ENCODE assay signal across 13 cellular contexts in genomic region chr7:5430612-5430947, GRCh38. TPM values are rescaled to one million over a fixed set of nuclear protein-coding genes. Genes with fewer than 3 reads are reported as not detected.
DNase-seq lines count a peak whose midpoint lies in the region; ATAC-seq and TF ChIP-seq lines count a peak whose summit lies in the region.
"Had no signal": no experiment of that assay in that cellular context is flagged by ENCODE, and none has a peak within 500 bp of the region (broad histone marks: within the 10 kb centered on the region; RNA-seq: fewer than 3 reads in every experiment).

No MANE protein-coding gene starts in this region.

- no peak overlapping the region for H3K27ac Mint-ChIP-seq in stimulated activated effector memory CD8-positive, alpha-beta T cell treated with anti-CD3 and anti-CD28 coated beads, Interleukin-12 subunit alpha, Interleukin-12 subunit beta, amount 100 ng/mL, for 72 hours
- H3K27ac Mint-ChIP-seq: activated CD4-positive, alpha-beta memory T cell treated with anti-CD3 and anti-CD28 coated beads for 36 hours had no signal

- ATAC-seq in RWPE2 (ENCODE audit: low read depth) = no peak
- ATAC-seq in gastroesophageal sphincter = no peak
- ATAC-seq in HG03457 (IDR thresholded peaks at IDR 0.05; ENCODE audit: unreplicated experiment) = no peak
- ATAC-seq in stimulated activated effector memory CD8-positive, alpha-beta T cell treated with anti-CD3 and anti-CD28 coated beads, Interleukin-12 subunit alpha, Interleukin-12 subunit beta, amount 100 ng/mL, for 72 hours = no peak

- peak overlapping the region; percentile 98 for H3K27ac ChIP-seq in RWPE2 (ENCODE audit: poor library complexity, severe bottlenecking)
- peak overlapping the region in 3 of 4 donors; percentile 99 to 100 (median 100) for H3K27ac ChIP-seq in gastroesophageal sphincter
- peak overlapping the region; percentile 100 for H3K27ac ChIP-seq in prostate gland

- TF ChIP-seq POLR2A in gastroesophageal sphincter (IDR thresholded peaks at IDR 0.05) = no peak
- no peak for TF ChIP-seq POLR2A in prostate gland (IDR thresholded peaks at IDR 0.05)

- H3K9me3 ChIP-seq in RWPE2 (ENCODE audit: severe bottlenecking) (no peaks in the 10 kb centered on the region), gastroesophageal sphincter (no peaks in the 10 kb centered on the region), prostate gland (no peaks in the 10 kb centered on the region)

- H3K36me3 ChIP-seq in RWPE2 (ENCODE audit: low read depth) (peaks cover 5% of the 10 kb centered on the region), gastroesophageal sphincter (peaks cover 0 to 5% of the 10 kb centered on the region in 2 donors), prostate gland (no peaks in the 10 kb centered on the region)

- no peak for TF ChIP-seq CTCF in AG09309 (IDR thresholded peaks at IDR 0.05; ENCODE audit: control insufficient read depth, insufficient read depth, low read depth, low read length, missing control alignments)
- TF ChIP-seq CTCF in RWPE2 (IDR thresholded peaks at IDR 0.05; ENCODE audit: poor library complexity, severe bottlenecking) = no peak
- TF ChIP-seq CTCF in gastroesophageal sphincter (IDR thresholded peaks at IDR 0.05) = no peak
- TF ChIP-seq CTCF in prostate gland (IDR thresholded peaks at IDR 0.05) = no peak

- H3K27me3 ChIP-seq in RWPE2 (ENCODE audit: insufficient read depth, poor library complexity, severe bottlenecking) (no peaks in the 10 kb centered on the region), gastroesophageal sphincter (no peaks in the 10 kb centered on the region), prostate gland (replicated peaks; ENCODE audit: insufficient read depth) (no peaks in the 10 kb centered on the region)

- peaks cover 23% of the 10 kb centered on the region for H3K4me1 Mint-ChIP-seq in stimulated activated effector memory CD8-positive, alpha-beta T cell treated with anti-CD3 and anti-CD28 coated beads, Interleukin-12 subunit alpha, Interleukin-12 subunit beta, amount 100 ng/mL, for 72 hours

- H3K9me3 Mint-ChIP-seq in stimulated activated effector memory CD8-positive, alpha-beta T cell treated with anti-CD3 and anti-CD28 coated beads, Interleukin-12 subunit alpha, Interleukin-12 subunit beta, amount 100 ng/mL, for 72 hours = no peaks in the 10 kb centered on the region

- DNase-seq in AG09309 (ENCODE audit: low read depth) = no peak
- no peak for DNase-seq in RWPE2 (ENCODE audit: low spot score)
- no peak for DNase-seq in prostate gland (ENCODE audit: low spot score)
- DNase-seq in stimulated activated CD4-positive, alpha-beta T cell treated with anti-CD3 and anti-CD28 coated beads, Interleukin-2, amount 100 ng/mL, for 48 hours = no peak
- DNase-seq in activated CD4-positive, alpha-beta T cell treated with anti-CD3 and anti-CD28 coated beads, Interleukin-2, amount 50 U/mL, for 1 hour = no peak
- no peak for DNase-seq in stimulated activated effector memory CD8-positive, alpha-beta T cell treated with anti-CD3 and anti-CD28 coated beads, Interleukin-12 subunit alpha, Interleukin-12 subunit beta, amount 100 ng/mL, for 72 hours (ENCODE audit: low spot score in 2 of 2)
- DNase-seq: activated CD4-positive, alpha-beta memory T cell treated with anti-CD3 and anti-CD28 coated beads for 36 hours; activated naive CD4-positive, alpha-beta T cell; hippocampal formation; NCI-H187 had no signal

- TF ChIP-seq EP300 in gastroesophageal sphincter (IDR thresholded peaks at IDR 0.05) = no peak

- H3K36me3 Mint-ChIP-seq in stimulated activated effector memory CD8-positive, alpha-beta T cell treated with anti-CD3 and anti-CD28 coated beads, Interleukin-12 subunit alpha, Interleukin-12 subunit beta, amount 100 ng/mL, for 72 hours = peaks cover 5% of the 10 kb centered on the region

- intact Hi-C loops in prostate gland (cut with DNase I) = loop anchor here (5.0 kb wide), 1 partner anchor 47 kb away; no protein-coding TSS in a partner anchor

- WGBS in gastroesophageal sphincter (ENCODE audit: low coverage in 1 of 2), 2 donors = 79% methylated on average over 2 to 4 of the region's 5 CpGs
- 73% methylated on average over 5 of the region's 5 CpGs for WGBS in prostate gland

- peaks cover 3% of the 10 kb centered on the region for H3K4me1 ChIP-seq in RWPE2 (ENCODE audit: insufficient read depth, poor library complexity, severe bottlenecking)
- H3K4me1 ChIP-seq in gastroesophageal sphincter = peaks cover 0 to 37% (median 12%) of the 10 kb centered on the region in 3 donors
- peaks cover 8% of the 10 kb centered on the region for H3K4me1 ChIP-seq in prostate gland (replicated peaks)

- H3K4me3 ChIP-seq in AG09309 (ENCODE audit: control insufficient read depth, low read depth, low read length) = peak overlapping the region; percentile 76
- no peak overlapping the region for H3K4me3 ChIP-seq in RWPE2 (ENCODE audit: severe bottlenecking)
- no peak overlapping the region for H3K4me3 ChIP-seq in gastroesophageal sphincter
- no peak overlapping the region for H3K4me3 ChIP-seq in prostate gland

- no peak overlapping the region for H3K4me3 Mint-ChIP-seq in stimulated activated effector memory CD8-positive, alpha-beta T cell treated with anti-CD3 and anti-CD28 coated beads, Interleukin-12 subunit alpha, Interleukin-12 subunit beta, amount 100 ng/mL, for 72 hours
- H3K4me3 Mint-ChIP-seq: activated CD4-positive, alpha-beta memory T cell treated with anti-CD3 and anti-CD28 coated beads for 36 hours; T-helper 1 cell treated with Interleukin-12 subunit alpha and Interleukin-12 subunit beta and Interleukin-4 antibody, amounts not matched to agents 30 μg/mL and 1 μg/mL, for 36 hours had no signal

RNA-seq across cellular contexts. Expression of gene TNRC18, which starts 6.9 kb away (rescaled TPM):
- total RNA-seq in gastroesophageal sphincter (100 to 1,000 TPM in 3 of 4 donors, 10 to 100 TPM in 1; 87.6 to 218 (median 124) TPM), prostate gland (100 to 1,000 TPM; 138 to 290 TPM)
